ENCODE assay signal across 9 cellular contexts in the genomic region with DNA sequence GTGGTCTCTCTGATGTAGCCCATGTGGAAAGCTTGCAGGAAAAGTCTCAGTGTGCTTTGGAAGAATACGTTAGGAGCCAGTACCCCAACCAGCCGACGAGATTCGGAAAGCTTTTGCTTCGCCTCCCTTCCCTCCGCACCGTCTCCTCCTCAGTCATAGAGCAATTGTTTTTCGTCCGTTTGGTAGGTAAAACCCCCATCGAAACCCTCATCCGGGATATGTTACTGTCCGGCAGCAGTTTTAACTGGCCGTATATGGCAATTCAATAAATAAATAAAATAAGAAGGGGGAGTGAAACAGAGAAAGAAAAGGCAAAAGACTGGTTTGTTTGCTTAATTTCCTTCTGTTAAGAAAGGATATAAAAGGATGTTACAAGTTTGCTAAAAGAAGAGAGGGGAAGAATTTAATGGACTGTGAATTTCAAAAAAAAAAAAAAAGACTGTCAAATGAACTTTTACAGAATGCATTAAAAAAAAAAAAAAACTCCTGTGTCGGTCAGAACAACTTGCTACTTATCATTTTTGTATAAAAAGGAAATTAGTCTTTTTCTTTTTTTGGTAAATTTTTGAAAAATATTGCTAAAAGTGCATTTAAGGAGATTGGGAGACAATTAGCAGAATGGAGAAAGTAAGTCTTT. TPM values are rescaled to one million over a fixed set of nuclear protein-coding genes. Genes with fewer than 3 reads are reported as not detected.
DNase-seq lines count a peak whose midpoint lies in the region; ATAC-seq and TF ChIP-seq lines count a peak whose summit lies in the region.
"Had no signal": no experiment of that assay in that cellular context is flagged by ENCODE, and none has a peak within 500 bp of the region (broad histone marks: within the 10 kb centered on the region; RNA-seq: fewer than 3 reads in every experiment).

No MANE protein-coding gene starts in this region.

- WGBS in esophagus muscularis mucosa = 3% methylated on average over 14 of the region's 14 CpGs

- CTCF ChIA-PET in Panc1 (lab: Charles Lee) = interaction anchor here (0.6 kb wide), 1 partner anchor 9 kb away, joined by 3 read pairs; no protein-coding TSS in a partner anchor

- no peak for TF ChIP-seq POLR2A in esophagus muscularis mucosa (IDR thresholded peaks at IDR 0.05; ENCODE audit: low read depth)

- H3K36me3 ChIP-seq in Panc1 (ENCODE audit: control insufficient read depth, insufficient read depth, low read length) (peaks cover 18% of the 10 kb centered on the region), esophagus muscularis mucosa (peaks cover 13 to 28% (median 19%) of the 10 kb centered on the region in 4 donors), osteoblast (ENCODE audit: insufficient read depth, low read length) (peaks cover 46% of the 10 kb centered on the region)

- POLR2A ChIA-PET in Panc1 (lab: Charles Lee) = interaction anchor here (0.5 to 0.6 kb wide), 2 partner anchors 198 to 686 kb away, joined by 3 to 4 read pairs; no protein-coding TSS in a partner anchor

- H3K4me3 ChIP-seq in AG09309 (ENCODE audit: control insufficient read depth, low read depth, low read length) (peak overlapping the region; percentile 75), Panc1 (ENCODE audit: low read depth in 2 of 2, low read length in 2 of 2) (peak overlapping the region; percentile 63 to 97), esophagus muscularis mucosa (peak overlapping the region; percentile 77 to 84 (median 80)), osteoblast (ENCODE audit: insufficient read depth, low read length) (peak overlapping the region; percentile 91)

- peaks cover 99% of the 10 kb centered on the region for H3K79me2 ChIP-seq in osteoblast (ENCODE audit: insufficient read depth, low read length)

- H3K27me3 ChIP-seq in Panc1 (ENCODE audit: control insufficient read depth, insufficient read depth, low read length) (no peaks in the 10 kb centered on the region), esophagus muscularis mucosa (no peaks in the 10 kb centered on the region), osteoblast (ENCODE audit: insufficient read depth, low read length) (no peaks in the 10 kb centered on the region)

- H3K4me1 ChIP-seq in Panc1 (ENCODE audit: control insufficient read depth, insufficient read depth, low read length) (peaks cover 48% of the 10 kb centered on the region), esophagus muscularis mucosa (peaks cover 0 to 22% (median 14%) of the 10 kb centered on the region in 4 donors), osteoblast (ENCODE audit: insufficient read depth, low read length) (peaks cover 48% of the 10 kb centered on the region)

- DNase-seq in AG09309 (ENCODE audit: low read depth) (no peak), Panc1 (ENCODE audit: low read depth, low spot score) (no peak), esophagus muscularis mucosa (ENCODE audit: extremely low spot score) (peak; percentile 66), osteoblast (ENCODE audit: insufficient read length, low spot score, missing footprints) (peak; percentile 59), HPDE6-E6E7 (ENCODE audit: extremely low spot score) (no peak), NCI-H187 (lab: John Stamatoyannopoulos, UW) (no peak)
- DNase-seq: activated CD4-positive, alpha-beta memory T cell treated with anti-CD3 and anti-CD28 coated beads, Interleukin-2, amount 10 ng/mL, durations not matched to agents 7 days and 5 days had no signal

- H3K27ac ChIP-seq in Panc1 (ENCODE audit: low read length) (peak overlapping the region; percentile 98), esophagus muscularis mucosa (replicated peaks in 1 of 4) (peak overlapping the region; percentile 94 to 97 (median 94)), osteoblast (ENCODE audit: low read depth, low read length) (peak overlapping the region; percentile 84)

- no peak for TF ChIP-seq CTCF in AG09309 (IDR thresholded peaks at IDR 0.05; ENCODE audit: control insufficient read depth, insufficient read depth, low read depth, low read length, missing control alignments)
- TF ChIP-seq CTCF in Panc1 (IDR thresholded peaks at IDR 0.05) = no peak
- TF ChIP-seq CTCF in esophagus muscularis mucosa (IDR thresholded peaks at IDR 0.05) = no peak
- TF ChIP-seq CTCF in osteoblast (IDR thresholded peaks at IDR 0.05; ENCODE audit: extremely low read depth, low read depth, low read length) = no peak

- peaks cover 36% of the 10 kb centered on the region for H4K20me1 ChIP-seq in osteoblast (ENCODE audit: insufficient read depth, low read length)

- ATAC-seq in Panc1 (no peak), GM19351 (IDR thresholded peaks at IDR 0.05; ENCODE audit: unreplicated experiment) (no peak), HG03378 (IDR thresholded peaks at IDR 0.05; ENCODE audit: unreplicated experiment) (no peak)

- H2AFZ ChIP-seq in osteoblast (ENCODE audit: low read length) = no peak overlapping the region

- H3K9me3 ChIP-seq in Panc1 (ENCODE audit: control insufficient read depth, insufficient read depth, low read depth, low read length) (no peaks in the 10 kb centered on the region), esophagus muscularis mucosa (no peaks in the 10 kb centered on the region), osteoblast (ENCODE audit: low read depth, low read length) (no peaks in the 10 kb centered on the region)

- H3K4me2 ChIP-seq in osteoblast (ENCODE audit: insufficient read depth, low read length) = peak overlapping the region; percentile 91

- in situ Hi-C loops in Panc1 (cut with HindIII; ENCODE audit: low pct_unique_long_range_greater_than_20kb, low sequenced_read_pairs) = no loop called here

- intact Hi-C loops in Panc1 (cut with micrococcal nuclease; ENCODE audit: unreplicated experiment) (loop anchor here (10.0 kb wide), 1 partner anchor 1663 kb away; no protein-coding TSS in a partner anchor), esophagus muscularis mucosa (cut with DNase I) (no loop called here)

- no TSS peak for BruUV-seq in Panc1 (replicated peaks; lab: Mats Ljungman, UMichigan)

- TF ChIP-seq EP300 in esophagus muscularis mucosa (IDR thresholded peaks at IDR 0.05) = no peak

RNA-seq across cellular contexts. Expression of gene NR2F2, which starts 7.0 kb away (rescaled TPM):
- total RNA-seq in Panc1 (2021; ENCODE audit: unreplicated experiment) (53.7 TPM), esophagus muscularis mucosa (100 to 1,000 TPM in 2 of 4 donors, 10 to 100 TPM in 2; 42.7 to 131 (median 83.6) TPM), osteoblast (13.0 and 14.5 TPM in 2 replicates)
- 108 TPM for polyA plus RNA-seq in Panc1 (2012; ENCODE audit: insufficient read length)
- total RNA-seq: activated CD4-positive, alpha-beta memory T cell treated with anti-CD3 and anti-CD28 coated beads, Interleukin-2, amount 10 ng/mL, durations not matched to agents 7 days and 5 days had no signal

Comparison
In these comparisons a context has a peak if more than half of its experiments do, and no peak if none do; other contexts are left out.
1. DNase-seq: peak in esophagus muscularis mucosa (single experiment) and osteoblast (single experiment); none in AG09309 (single experiment), Panc1 (single experiment), HPDE6-E6E7 (single experiment) and NCI-H187 (0 of 2).
2. Peak in every context shown above with its lines, with median percentiles within 50 percentile points of each other: H3K4me3 ChIP-seq and H3K27ac ChIP-seq.